In the genomic region with DNA sequence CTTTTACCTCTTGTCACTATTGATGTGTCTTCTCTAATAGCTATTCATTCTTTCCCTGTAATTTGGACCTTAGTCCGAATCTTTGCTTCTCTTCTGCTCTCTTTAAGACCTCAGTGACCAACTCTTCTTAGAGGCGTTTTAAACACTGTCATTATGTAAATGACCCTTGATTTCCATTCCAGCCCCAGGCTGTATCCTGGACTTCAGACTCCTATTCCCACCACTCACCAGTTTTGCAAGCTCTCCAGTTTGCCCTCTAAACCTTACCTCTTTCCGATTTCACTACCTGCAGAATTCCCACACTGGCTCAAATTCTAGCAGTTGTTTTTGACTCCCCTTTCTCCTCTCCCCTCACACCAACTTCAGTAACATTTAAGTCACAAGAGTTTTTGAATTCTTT, we compare ENCODE assay signal across 31 cellular contexts. TPM values are rescaled to one million over a fixed set of nuclear protein-coding genes. Genes with fewer than 3 reads are reported as not detected.
"Had no signal": no experiment of that assay in that cellular context is flagged by ENCODE, and none has a peak within 500 bp of the region (broad histone marks: within the 10 kb centered on the region; RNA-seq: fewer than 3 reads in every experiment).

No MANE protein-coding gene starts in this region.

- H3K36me3 ChIP-seq: brain microvascular endothelial cell, esophagus muscularis mucosa, gastrocnemius medialis, prostate gland, right atrium auricular region, stomach, suprapubic skin, transverse colon, uterus had no signal

- H3K36me3 Mint-ChIP-seq: activated naive CD4-positive, alpha-beta T cell treated with anti-CD3 and anti-CD28 coated beads, Interleukin-2, amount 50 U/mL, for 24 hours; naive thymus-derived CD8-positive, alpha-beta T cell; stimulated activated effector memory CD8-positive, alpha-beta T cell treated with anti-CD3 and anti-CD28 coated beads, Interleukin-12 subunit alpha, Interleukin-12 subunit beta, amount 100 ng/mL, for 72 hours had no signal

- H3K4me1 Mint-ChIP-seq: activated CD4-positive, alpha-beta T cell treated with anti-CD3 and anti-CD28 coated beads, Interleukin-2, amount 10 ng/mL, durations not matched to agents 24 days and 14 days; activated naive CD4-positive, alpha-beta T cell treated with anti-CD3 and anti-CD28 coated beads, Interleukin-2, amount 50 U/mL, for 24 hours; stimulated activated effector memory CD8-positive, alpha-beta T cell treated with anti-CD3 and anti-CD28 coated beads, Interleukin-12 subunit alpha, Interleukin-12 subunit beta, amount 100 ng/mL, for 72 hours; T-helper 17 cell had no signal

- H3K4me3 ChIP-seq: esophagus muscularis mucosa, gastrocnemius medialis, lung, prostate gland, right atrium auricular region, stomach, suprapubic skin, transverse colon, uterus had no signal

- H3K27me3 ChIP-seq: brain microvascular endothelial cell, esophagus muscularis mucosa, gastrocnemius medialis, right atrium auricular region, stomach, suprapubic skin, transverse colon, uterus had no signal

- H3K27ac Mint-ChIP-seq: activated CD4-positive, alpha-beta T cell treated with anti-CD3 and anti-CD28 coated beads, Interleukin-2, amount 10 ng/mL, durations not matched to agents 24 days and 14 days; activated CD8-positive, alpha-beta T cell treated with anti-CD3 and anti-CD28 coated beads for 36 hours; activated naive CD4-positive, alpha-beta T cell treated with anti-CD3 and anti-CD28 coated beads, Interleukin-2, amount 50 U/mL, for 24 hours; activated T-helper 1 cell treated with anti-CD3 and anti-CD28 coated beads, Interleukin-12 subunit alpha, Interleukin-12 subunit beta, Interleukin-2, Interleukin-4 antibody, amounts not matched to agents 30 ng/mL and 10 ng/mL and 1 ng/mL, durations not matched to agents 14 hours and 24 hours and 36 hours; dendritic cell treated with granulocyte-macrophage colony-stimulating factor and Interleukin-4, amounts not matched to agents 40 ng/mL and 50 ng/mL, for 4 days; naive thymus-derived CD8-positive, alpha-beta T cell; stimulated activated effector memory CD8-positive, alpha-beta T cell treated with anti-CD3 and anti-CD28 coated beads, Interleukin-12 subunit alpha, Interleukin-12 subunit beta, amount 100 ng/mL, for 72 hours; T-helper 17 cell had no signal

- H3K9me3 ChIP-seq: esophagus muscularis mucosa, gastrocnemius medialis, prostate gland, right atrium auricular region, stomach, suprapubic skin, transverse colon, uterus had no signal

- H3K27me3 Mint-ChIP-seq: activated CD8-positive, alpha-beta T cell treated with anti-CD3 and anti-CD28 coated beads for 36 hours; activated naive CD4-positive, alpha-beta T cell treated with anti-CD3 and anti-CD28 coated beads, Interleukin-2, amount 50 U/mL, for 24 hours; dendritic cell treated with granulocyte-macrophage colony-stimulating factor and Interleukin-4, amounts not matched to agents 40 ng/mL and 50 ng/mL, for 4 days had no signal

- H3K4me1 ChIP-seq: esophagus muscularis mucosa, gastrocnemius medialis, right atrium auricular region, uterus had no signal

- H3K9me3 Mint-ChIP-seq: activated CD4-positive, alpha-beta T cell treated with anti-CD3 and anti-CD28 coated beads, Interleukin-2, amount 10 ng/mL, durations not matched to agents 24 days and 14 days; activated CD8-positive, alpha-beta T cell treated with anti-CD3 and anti-CD28 coated beads for 36 hours; activated naive CD4-positive, alpha-beta T cell treated with anti-CD3 and anti-CD28 coated beads, Interleukin-2, amount 50 U/mL, for 24 hours; activated T-helper 1 cell treated with anti-CD3 and anti-CD28 coated beads, Interleukin-12 subunit alpha, Interleukin-12 subunit beta, Interleukin-2, Interleukin-4 antibody, amounts not matched to agents 30 ng/mL and 10 ng/mL and 1 ng/mL, durations not matched to agents 14 hours and 24 hours and 36 hours; dendritic cell treated with granulocyte-macrophage colony-stimulating factor and Interleukin-4, amounts not matched to agents 40 ng/mL and 50 ng/mL, for 4 days; naive thymus-derived CD8-positive, alpha-beta T cell; stimulated activated effector memory CD8-positive, alpha-beta T cell treated with anti-CD3 and anti-CD28 coated beads, Interleukin-12 subunit alpha, Interleukin-12 subunit beta, amount 100 ng/mL, for 72 hours had no signal

- H3K4me3 Mint-ChIP-seq: activated CD4-positive, alpha-beta T cell treated with anti-CD3 and anti-CD28 coated beads, Interleukin-2, amount 10 ng/mL, durations not matched to agents 24 days and 14 days; activated CD8-positive, alpha-beta T cell treated with anti-CD3 and anti-CD28 coated beads for 36 hours; activated naive CD4-positive, alpha-beta T cell treated with anti-CD3 and anti-CD28 coated beads, Interleukin-2, amount 50 U/mL, for 24 hours; activated T-helper 1 cell treated with anti-CD3 and anti-CD28 coated beads, Interleukin-12 subunit alpha, Interleukin-12 subunit beta, Interleukin-2, Interleukin-4 antibody, amounts not matched to agents 30 ng/mL and 10 ng/mL and 1 ng/mL, durations not matched to agents 14 hours and 24 hours and 36 hours; dendritic cell treated with granulocyte-macrophage colony-stimulating factor and Interleukin-4, amounts not matched to agents 40 ng/mL and 50 ng/mL, for 4 days; naive thymus-derived CD8-positive, alpha-beta T cell; stimulated activated effector memory CD8-positive, alpha-beta T cell treated with anti-CD3 and anti-CD28 coated beads, Interleukin-12 subunit alpha, Interleukin-12 subunit beta, amount 100 ng/mL, for 72 hours; T-helper 17 cell had no signal

- DNase-seq: activated CD4-positive, alpha-beta T cell treated with anti-CD3 and anti-CD28 coated beads, Interleukin-2, amount 10 ng/mL, durations not matched to agents 24 days and 14 days; activated CD8-positive, alpha-beta T cell treated with anti-CD3 and anti-CD28 coated beads for 36 hours; activated gamma-delta T cell; anterior cingulate cortex; brain microvascular endothelial cell; caudate nucleus; effector memory CD4-positive, alpha-beta T cell; gastrocnemius medialis; hypothalamus; left cardiac atrium; naive thymus-derived CD8-positive, alpha-beta T cell; stimulated activated CD4-positive, alpha-beta T cell treated with anti-CD3 and anti-CD28 coated beads, Interleukin-12 subunit alpha, Interleukin-12 subunit beta, amount 100 ng/mL, for 4 hours; stimulated activated CD4-positive, alpha-beta T cell treated with anti-CD3 and anti-CD28 coated beads, Interleukin-1b, Interleukin-23, amount 100 ng/mL, for 48 hours; stomach; SW 1271; T-helper 17 cell; transverse colon; uterus had no signal

- H3K27ac ChIP-seq: brain microvascular endothelial cell, esophagus muscularis mucosa, gastrocnemius medialis, prostate gland, right atrium auricular region, suprapubic skin, transverse colon, uterus had no signal

- FAIRE-seq: endothelial cell of umbilical vein, islet of Langerhans had no signal

- ATAC-seq: activated CD4-positive, CD25-positive, alpha-beta regulatory T cell treated with anti-CD3 and anti-CD28 coated beads, Interleukin-2, amount 50 U/mL, for 24 hours; activated CD8-positive, alpha-beta T cell treated with anti-CD3 and anti-CD28 coated beads for 36 hours; gastrocnemius medialis; left cardiac atrium; naive thymus-derived CD8-positive, alpha-beta T cell; stimulated activated effector memory CD8-positive, alpha-beta T cell treated with anti-CD3 and anti-CD28 coated beads, Interleukin-12 subunit alpha, Interleukin-12 subunit beta, amount 100 ng/mL, for 72 hours; T-helper 17 cell had no signal

RNA-seq across cellular contexts. Expression of a gene that starts 56.9 kb away (rescaled TPM):
- total RNA-seq: activated CD4-positive, alpha-beta T cell treated with anti-CD3 and anti-CD28 coated beads, Interleukin-2, amount 10 ng/mL, durations not matched to agents 24 days and 14 days; activated CD8-positive, alpha-beta T cell treated with anti-CD3 and anti-CD28 coated beads for 36 hours; activated T-helper 1 cell treated with anti-CD3 and anti-CD28 coated beads, Interleukin-12 subunit alpha, Interleukin-12 subunit beta, Interleukin-2, Interleukin-4 antibody, amounts not matched to agents 30 ng/mL and 10 ng/mL and 1 ng/mL, durations not matched to agents 14 hours and 24 hours and 36 hours; endothelial cell of umbilical vein; gastrocnemius medialis; left cardiac atrium; lung; naive thymus-derived CD8-positive, alpha-beta T cell; osteocyte; stomach; T-helper 17 cell; transverse colon had no signal
- polyA plus RNA-seq: endothelial cell of umbilical vein; naive thymus-derived CD8-positive, alpha-beta T cell; stomach had no signal
